1 cellular context compared by ENCODE assay signal in the genomic region with DNA sequence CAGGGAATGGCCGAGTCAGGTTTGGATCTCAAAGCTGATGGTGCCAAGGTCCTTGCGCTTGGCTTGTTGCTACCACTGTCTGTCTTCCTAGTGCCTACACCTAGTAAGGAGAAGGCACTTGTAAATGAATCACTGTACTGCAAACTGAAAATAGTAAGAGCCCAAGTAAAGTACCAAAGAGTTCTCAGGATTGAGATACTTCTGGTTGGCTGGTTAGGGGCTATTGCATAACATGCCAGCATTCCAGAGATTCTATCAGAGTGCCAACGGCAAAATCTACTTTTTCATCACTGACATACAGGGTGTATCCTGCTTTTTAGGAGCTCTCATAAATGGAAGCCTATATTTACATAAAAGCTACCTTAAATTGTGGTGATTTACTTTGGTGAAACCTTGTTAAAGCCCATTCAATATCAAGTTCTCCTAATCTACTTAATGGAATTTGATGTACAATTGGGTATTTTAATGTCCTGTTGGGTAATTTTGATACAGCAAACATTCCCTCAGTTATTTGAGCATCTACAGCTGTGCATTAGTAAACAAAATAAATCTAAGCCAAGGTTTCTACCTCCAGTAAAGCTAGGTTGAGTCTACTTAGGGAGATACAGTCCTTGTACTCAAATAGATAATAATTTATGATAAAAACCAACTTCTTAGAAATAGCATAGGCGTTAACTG.
A peak's percentile ranks its signal among the peaks of the same experiment; 100 is the strongest.
TF ChIP-seq lines count a peak whose summit lies in the region.

No MANE protein-coding gene starts in this region.

TF ChIP-seq in H1, 55 proteins besides CTCF, POLR2A, EP300 and RAD21:
- TF ChIP-seq CEBPB (IDR thresholded peaks at IDR 0.05; ENCODE audit: low read depth, low read length) (peak; percentile 90), KDM1A (IDR thresholded peaks at IDR 0.05; ENCODE audit: borderline replicate concordance, low read length) (no peak), TEAD4 (IDR thresholded peaks at IDR 0.05; ENCODE audit: low read depth, low read length) (peak; percentile 18; the same call in 1 of the 2 replicates)
